In the genomic region with DNA sequence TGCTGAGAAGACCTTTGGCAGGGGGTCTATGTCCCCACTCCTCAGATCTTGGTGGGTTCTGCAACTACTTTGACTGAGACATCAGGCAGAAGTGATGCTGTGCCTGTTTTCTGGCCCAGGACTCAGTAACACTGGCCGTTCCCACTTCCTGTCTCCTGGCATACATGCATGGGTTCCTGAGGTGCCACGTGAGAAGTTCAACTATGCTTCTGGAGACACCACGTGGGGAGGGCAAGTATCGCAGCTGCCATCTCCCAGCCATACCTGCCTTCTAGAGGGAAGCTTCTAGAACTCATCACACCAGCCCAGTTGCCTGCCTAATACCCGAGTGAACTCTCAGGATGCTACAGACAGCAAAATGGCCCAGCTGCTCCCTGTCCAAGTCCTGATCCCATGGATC, we compare ENCODE assay signal across 1 cellular context.
TF ChIP-seq lines count a peak whose summit lies in the region.

No MANE protein-coding gene starts in this region.

TF ChIP-seq in IMR-90, 13 proteins besides CTCF, POLR2A, EP300 and RAD21 (continued from another document):
- TF ChIP-seq, protein P1, sequence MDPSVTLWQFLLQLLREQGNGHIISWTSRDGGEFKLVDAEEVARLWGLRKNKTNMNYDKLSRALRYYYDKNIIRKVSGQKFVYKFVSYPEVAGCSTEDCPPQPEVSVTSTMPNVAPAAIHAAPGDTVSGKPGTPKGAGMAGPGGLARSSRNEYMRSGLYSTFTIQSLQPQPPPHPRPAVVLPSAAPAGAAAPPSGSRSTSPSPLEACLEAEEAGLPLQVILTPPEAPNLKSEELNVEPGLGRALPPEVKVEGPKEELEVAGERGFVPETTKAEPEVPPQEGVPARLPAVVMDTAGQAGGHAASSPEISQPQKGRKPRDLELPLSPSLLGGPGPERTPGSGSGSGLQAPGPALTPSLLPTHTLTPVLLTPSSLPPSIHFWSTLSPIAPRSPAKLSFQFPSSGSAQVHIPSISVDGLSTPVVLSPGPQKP (IDR thresholded peaks at IDR 0.05; ENCODE audit: borderline replicate concordance, low read depth, low read length): no peak
